In the genomic region with DNA sequence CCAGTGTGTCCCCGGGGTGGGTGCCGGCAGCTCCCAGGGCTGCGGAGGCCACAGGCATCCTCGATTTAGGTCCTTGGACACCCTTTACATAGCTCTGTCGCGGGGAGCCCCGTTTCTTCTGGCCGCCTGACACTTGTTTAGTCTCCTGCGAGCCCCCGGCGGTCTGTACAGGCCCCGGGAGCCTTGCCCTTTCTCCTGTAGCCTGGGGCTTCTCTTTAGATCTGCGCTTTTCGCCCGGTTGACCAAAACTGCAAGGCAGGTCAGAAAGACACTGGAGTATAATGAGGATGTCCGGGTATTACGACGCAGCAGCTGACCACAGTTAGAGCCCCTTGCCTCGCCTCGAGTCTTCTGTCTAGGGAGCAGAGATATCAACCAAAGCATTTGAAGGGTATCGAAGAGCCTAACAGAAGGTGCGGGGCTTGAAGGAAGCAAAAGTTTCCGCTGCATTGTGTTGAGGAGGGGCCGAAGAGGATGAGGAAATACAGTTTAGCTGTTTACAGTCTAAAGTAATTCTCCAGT, we compare ENCODE assay signal across 6 cellular contexts. TPM values are rescaled to one million over a fixed set of nuclear protein-coding genes. Genes with fewer than 3 reads are reported as not detected.
DNase-seq lines count a peak whose midpoint lies in the region; ATAC-seq and TF ChIP-seq lines count a peak whose summit lies in the region.

No MANE protein-coding gene starts in this region.

- no peak overlapping the region for H4K8ac ChIP-seq in neuronal stem cell (ENCODE audit: low read depth, low read length)

- H3K23ac ChIP-seq in neuronal stem cell (ENCODE audit: low read depth, low read length, poor library complexity), result no peak overlapping the region

- H2BK12ac ChIP-seq in neuronal stem cell (ENCODE audit: low read length), result no peak overlapping the region

- H3K4ac ChIP-seq in neuronal stem cell (ENCODE audit: low read length), result no peak overlapping the region

- H3K18ac ChIP-seq in neuronal stem cell (ENCODE audit: low read length), result peak overlapping the region; percentile 31

- H3K36me3 ChIP-seq in neuronal stem cell (replicated peaks in 1 of 2; ENCODE audit: control insufficient read depth in 2 of 2, insufficient read depth in 2 of 2, low read length in 2 of 2), result peaks cover 0 to 32% of the 10 kb centered on the region in 2 donors

- no peak overlapping the region for H2BK15ac ChIP-seq in neuronal stem cell (ENCODE audit: low read length)

- H2AK5ac ChIP-seq in neuronal stem cell (ENCODE audit: low read depth, low read length), result no peak overlapping the region

- H3K14ac ChIP-seq in neuronal stem cell (ENCODE audit: low read length), result no peak overlapping the region

- H3K4me2 ChIP-seq in neuronal stem cell (ENCODE audit: insufficient read depth, low read length, poor library complexity, severe bottlenecking), result peak overlapping the region; percentile 45

- no peak overlapping the region for H2BK120ac ChIP-seq in neuronal stem cell (ENCODE audit: low read depth, low read length)

- H2AFZ ChIP-seq in neuronal stem cell (ENCODE audit: low read length), result peak overlapping the region; percentile 86

- H2BK5ac ChIP-seq in neuronal stem cell (ENCODE audit: low read length), result no peak overlapping the region

- H4K91ac ChIP-seq in neuronal stem cell (ENCODE audit: low read depth, low read length, poor library complexity), result no peak overlapping the region

- peak overlapping the region; percentile 66 to 72 for H3K4me3 ChIP-seq in cardiac fibroblast (replicated peaks in 1 of 2; ENCODE audit: low read depth in 2 of 2, low read length in 2 of 2)
- peak overlapping the region; percentile 71 to 98 for H3K4me3 ChIP-seq in neuronal stem cell (ENCODE audit: low read length in 2 of 2)

- DNase-seq in EL, result peak; percentile 8
- DNase-seq in cardiac fibroblast (ENCODE audit: low read depth in 2 of 2), result no peak
- DNase-seq in neuronal stem cell (ENCODE audit: low spot score), result no peak
- no peak for DNase-seq in NCI-H128 (lab: John Stamatoyannopoulos, UW; ENCODE audit: unreplicated experiment)

- TF ChIP-seq CTCF in cardiac fibroblast (IDR thresholded peaks at IDR 0.05; ENCODE audit: low read depth, low read length), result no peak

- H3K4me1 ChIP-seq in neuronal stem cell (ENCODE audit: control insufficient read depth in 2 of 2, insufficient read depth in 1 of 2, low read depth in 1 of 2, low read length in 2 of 2), result peaks cover 1 to 5% of the 10 kb centered on the region in 2 donors

- no peaks in the 10 kb centered on the region for H3K79me1 ChIP-seq in neuronal stem cell (ENCODE audit: low read depth, low read length)

- H3K27ac ChIP-seq in neuronal stem cell (replicated peaks; ENCODE audit: low read length), result peak overlapping the region; percentile 67

- no CpG with 5 or more reads among the region's 24 CpGs for WGBS in neuronal stem cell (ENCODE audit: extremely low coverage in 2 of 2, insufficient read length in 2 of 2, insufficient replicate concordance in 1 of 2), 2 donors

- H3K9me3 ChIP-seq in neuronal stem cell (replicated peaks in 1 of 2; ENCODE audit: control insufficient read depth in 2 of 2, insufficient read depth in 1 of 2, low read depth in 1 of 2, low read length in 2 of 2), result no peaks in the 10 kb centered on the region

- peak; percentile 25 for ATAC-seq in HG03066 (IDR thresholded peaks at IDR 0.05; ENCODE audit: low read depth, unreplicated experiment)
- no peak for ATAC-seq in GM18519 (IDR thresholded peaks at IDR 0.05; ENCODE audit: low FRiP score, unreplicated experiment)

- H3K27me3 ChIP-seq in neuronal stem cell (ENCODE audit: control insufficient read depth in 3 of 3, insufficient read depth in 3 of 3, low read depth in 1 of 3, low read length in 3 of 3), result no peaks in the 10 kb centered on the region

- H3K9ac ChIP-seq in neuronal stem cell (ENCODE audit: low read depth, low read length, poor library complexity), result peak overlapping the region; percentile 78

RNA-seq across cellular contexts. Expression of a gene that starts 0.4 kb away (rescaled TPM):
- 15.2 TPM for polyA plus RNA-seq in neuronal stem cell (2013, experiment 1 of 2)
- polyA plus RNA-seq in neuronal stem cell (2013, experiment 2 of 2), result 14.7 TPM

RNA-seq across cellular contexts. Expression of a gene that starts 0.8 kb away (rescaled TPM):
- 12.0 TPM for polyA plus RNA-seq in neuronal stem cell (2013, experiment 1 of 2)
- 12.8 TPM for polyA plus RNA-seq in neuronal stem cell (2013, experiment 2 of 2)

RNA-seq across cellular contexts. Expression of a gene that starts 0.8 kb away (rescaled TPM):
- 20.7 TPM for polyA plus RNA-seq in neuronal stem cell (2013, experiment 1 of 2)
- 25.4 TPM for polyA plus RNA-seq in neuronal stem cell (2013, experiment 2 of 2)

RNA-seq across cellular contexts. Expression of a gene that starts 45.1 kb away (rescaled TPM):
- 85.6 TPM for polyA plus RNA-seq in neuronal stem cell (2013, experiment 1 of 2)
- 77.9 TPM for polyA plus RNA-seq in neuronal stem cell (2013, experiment 2 of 2)

RNA-seq across cellular contexts. Expression of a gene that starts 49.2 kb away (rescaled TPM):
- 1.4 TPM for polyA plus RNA-seq in neuronal stem cell (2013, experiment 1 of 2)
- 1.6 TPM for polyA plus RNA-seq in neuronal stem cell (2013, experiment 2 of 2)
